9 cellular contexts compared by ENCODE assay signal in the genomic region with DNA sequence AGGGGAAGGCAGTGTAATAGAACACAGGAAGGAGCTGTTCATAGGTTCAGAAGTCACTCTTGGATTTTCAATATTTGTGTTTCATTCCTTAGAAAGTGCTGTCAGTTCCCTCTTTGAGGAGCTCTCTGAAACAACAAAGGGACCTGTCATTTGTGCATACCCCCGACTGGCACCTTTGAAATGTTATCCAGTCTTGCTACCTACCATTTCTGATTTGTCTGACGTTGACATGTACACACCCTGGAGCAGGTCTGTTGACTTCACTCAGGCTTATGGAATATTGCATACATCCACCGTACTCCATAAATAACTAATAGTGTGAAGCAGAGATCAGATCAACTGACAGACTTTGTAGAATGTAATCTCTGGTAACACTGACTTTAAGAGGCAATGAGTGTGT.
"Had no signal": no experiment of that assay in that cellular context is flagged by ENCODE, and none has a peak within 500 bp of the region (broad histone marks: within the 10 kb centered on the region; RNA-seq: fewer than 3 reads in every experiment).

No MANE protein-coding gene starts in this region.

- H3K4me3 ChIP-seq: GM23248, GM23338, HAP-1 had no signal

- DNase-seq: GM23248, GOT3, H7, H9, HCEC 1CT, HFFc6 had no signal

- H2AFZ ChIP-seq: GM23248, GM23338 had no signal

- H3K4me1 ChIP-seq: HAP-1 had no signal

- ATAC-seq: GM23338, HCT116 had no signal

- H3K9ac ChIP-seq: GM23248 had no signal

- H3K9me3 ChIP-seq: HAP-1 had no signal

- H3K36me3 ChIP-seq: HAP-1 had no signal

- H3K4me2 ChIP-seq: GM23338 had no signal

- H3K27ac ChIP-seq: GM23248 had no signal
